Comparison of ENCODE assay signal across 8 cellular contexts in genomic region chr6:32175322-32175710, GRCh38. TPM values are rescaled to one million over a fixed set of nuclear protein-coding genes. Genes with fewer than 3 reads are reported as not detected.
A peak's percentile ranks its signal among the peaks of the same experiment; 100 is the strongest.
DNase-seq lines count a peak whose midpoint lies in the region; ATAC-seq, FAIRE-seq and TF ChIP-seq lines count a peak whose summit lies in the region.

No MANE protein-coding gene starts in this region.

- BruUV-seq in PC-3 (replicated peaks; lab: Mats Ljungman, UMichigan): TSS peak; percentile 21
- no TSS peak for BruUV-seq in endothelial cell of umbilical vein (replicated peaks; lab: Mats Ljungman, UMichigan)

- no peaks in the 10 kb centered on the region for H3K27me3 ChIP-seq in CD4-positive, alpha-beta T cell (ENCODE audit: control insufficient read depth, insufficient read depth, low read length)
- no peaks in the 10 kb centered on the region for H3K27me3 ChIP-seq in PC-3 (ENCODE audit: low read length)
- no peaks in the 10 kb centered on the region for H3K27me3 ChIP-seq in endothelial cell of umbilical vein (ENCODE audit: control insufficient read depth in 2 of 2, insufficient read depth in 2 of 2, low read length in 2 of 2)
- H3K27me3 ChIP-seq in neutrophil: no peaks in the 10 kb centered on the region

- no peaks in the 10 kb centered on the region for H3K9me2 ChIP-seq in PC-3 (replicated peaks; ENCODE audit: low read length)

- intact Hi-C loops in CD4-positive, alpha-beta T cell (cut with DNase I, micrococcal nuclease): loop anchor here (5.0 to 10.0 kb wide), 2 partner anchors 201 to 218 kb away; partner anchors contain the start of genes DXO (in 1 of the 2), NELFE (in 1 of the 2) and SKIC2 (in 1 of the 2)
- intact Hi-C loops in PC-3 (cut with micrococcal nuclease) (loop anchor here (5.0 kb wide), 1 partner anchor 218 kb away; the partner anchor contains the start of genes NELFE and SKIC2), endothelial cell of umbilical vein (cut with micrococcal nuclease) (loop anchor here (5.0 kb wide), 2 partner anchors 218 to 797 kb away; partner anchors contain the start of genes NELFE and SKIC2)

- H3K4me3 ChIP-seq in PC-3 (ENCODE audit: low read length): peak overlapping the region; percentile 94
- H3K4me3 ChIP-seq in endothelial cell of umbilical vein (replicated peaks in 1 of 3; ENCODE audit: insufficient read depth in 1 of 3, low read depth in 1 of 3, low read length in 3 of 3): peak overlapping the region; percentile 52 to 70 (median 62)
- peak overlapping the region; percentile 75 to 92 for H3K4me3 ChIP-seq in neutrophil (ENCODE audit: low read depth in 1 of 2, low read length in 1 of 2)

- H3K79me2 ChIP-seq in PC-3 (ENCODE audit: low read length) (peaks cover 33% of the 10 kb centered on the region), endothelial cell of umbilical vein (ENCODE audit: control insufficient read depth, insufficient read depth, low read length) (peaks cover 21% of the 10 kb centered on the region)

- dilution Hi-C loops in endothelial cell of umbilical vein (cut with MboI; ENCODE audit: extremely low pct_ligation_motif_present, low sequenced_read_pairs): no loop called here

- peak overlapping the region; percentile 90 for H3K9ac ChIP-seq in PC-3 (ENCODE audit: low read length)
- peak overlapping the region; percentile 84 for H3K9ac ChIP-seq in endothelial cell of umbilical vein (replicated peaks; ENCODE audit: extremely low read depth, insufficient read depth, low read length)

- H3K4me3 Mint-ChIP-seq in CD4-positive, alpha-beta T cell: peak overlapping the region; percentile 91

- no peak for TF ChIP-seq CTCF in CD4-positive, alpha-beta T cell (IDR thresholded peaks at IDR 0.05)
- TF ChIP-seq CTCF in PC-3 (conservative IDR thresholded peaks at IDR 0.05; ENCODE audit: low read depth, low read length): no peak
- TF ChIP-seq CTCF in endothelial cell of umbilical vein (IDR thresholded peaks at IDR 0.05; ENCODE audit: extremely low read depth in 1 of 2, insufficient read depth in 1 of 2, low read depth in 1 of 2, low read length in 2 of 2): no peak
- TF ChIP-seq CTCF in neutrophil (IDR thresholded peaks at IDR 0.05): no peak

- H3K9me1 ChIP-seq in endothelial cell of umbilical vein (replicated peaks; ENCODE audit: control insufficient read depth, extremely low read depth, insufficient read depth, low read length): no peaks in the 10 kb centered on the region

- H3K4me1 ChIP-seq in PC-3 (ENCODE audit: insufficient read depth, low read length): peaks cover 33% of the 10 kb centered on the region
- H3K4me1 ChIP-seq in endothelial cell of umbilical vein (ENCODE audit: control insufficient read depth, extremely low read depth, insufficient read depth, low read length): peaks cover 30% of the 10 kb centered on the region
- H3K4me1 ChIP-seq in neutrophil (ENCODE audit: control insufficient read depth in 1 of 2, insufficient read depth in 1 of 2, low read depth in 1 of 2, low read length in 1 of 2): peaks cover 50 to 58% of the 10 kb centered on the region in 2 experiments

- H3K9me3 Mint-ChIP-seq in CD4-positive, alpha-beta T cell: no peaks in the 10 kb centered on the region

- H3K36me3 Mint-ChIP-seq in CD4-positive, alpha-beta T cell (ENCODE audit: low read depth): peaks cover 37% of the 10 kb centered on the region

- TF ChIP-seq POLR2A in endothelial cell of umbilical vein (IDR thresholded peaks at IDR 0.05; ENCODE audit: low read depth, low read length) (no peak), erythroblast (IDR thresholded peaks at IDR 0.05; ENCODE audit: low read length) (no peak)

- CTCF ChIA-PET in CD4-positive, alpha-beta T cell (lab: Charles Lee): no interaction called here
- CTCF ChIA-PET in PC-3 (lab: Charles Lee): no interaction called here
- CTCF ChIA-PET in endothelial cell of umbilical vein (lab: Charles Lee): no interaction called here
- CTCF ChIA-PET in HEK293T (lab: Yijun Ruan, JAX): no interaction called here

- DNase-seq in CD4-positive, alpha-beta T cell: no peak
- DNase-seq in PC-3 (no peak), endothelial cell of umbilical vein (ENCODE audit: low read depth, low spot score) (no peak), HEK293T (ENCODE audit: extremely low spot score) (no peak), erythroblast (lab: John Stamatoyannopoulos, UW) (no peak), EL (no peak)

- H3K27me3 Mint-ChIP-seq in CD4-positive, alpha-beta T cell: no peaks in the 10 kb centered on the region

- FAIRE-seq in endothelial cell of umbilical vein (lab: Jason Lieb, UNC): peak; percentile 12

- H3K27ac ChIP-seq in CD4-positive, alpha-beta T cell (ENCODE audit: low read depth, low read length): peak overlapping the region; percentile 93
- no peak overlapping the region for H3K27ac ChIP-seq in PC-3 (ENCODE audit: low read length)
- H3K27ac ChIP-seq in endothelial cell of umbilical vein (ENCODE audit: insufficient read depth, low read depth, low read length): peak overlapping the region; percentile 47
- peak overlapping the region; percentile 97 for H3K27ac ChIP-seq in neutrophil

- H3K4me2 ChIP-seq in PC-3 (ENCODE audit: low read length) (peak overlapping the region; percentile 93), endothelial cell of umbilical vein (ENCODE audit: insufficient read depth, low read length) (peak overlapping the region; percentile 82)

- H3K36me3 ChIP-seq in PC-3 (ENCODE audit: low read depth, low read length): 0 out of 2 replicates have a peak, but pooled peaks cover under 1% of the 10 kb centered on the region
- H3K36me3 ChIP-seq in endothelial cell of umbilical vein (ENCODE audit: control insufficient read depth in 2 of 2, extremely low read depth in 1 of 2, insufficient read depth in 2 of 2, low read length in 2 of 2): peaks cover 0 to 8% of the 10 kb centered on the region in 2 experiments
- peaks cover 11% of the 10 kb centered on the region for H3K36me3 ChIP-seq in neutrophil

- H3K27ac Mint-ChIP-seq in CD4-positive, alpha-beta T cell: peak overlapping the region; percentile 85

- H3K4me1 Mint-ChIP-seq in CD4-positive, alpha-beta T cell (ENCODE audit: low read depth): peaks cover 77% of the 10 kb centered on the region

- no peak for ATAC-seq in CD4-positive, alpha-beta T cell (ENCODE audit: poor library complexity)
- ATAC-seq in PC-3 (no peak), HG02763 (IDR thresholded peaks at IDR 0.05; ENCODE audit: unreplicated experiment) (no peak)

- H3K9me3 ChIP-seq in CD4-positive, alpha-beta T cell (ENCODE audit: control insufficient read depth, low read length): no peaks in the 10 kb centered on the region
- no peaks in the 10 kb centered on the region for H3K9me3 ChIP-seq in PC-3 (ENCODE audit: low read length)
- H3K9me3 ChIP-seq in endothelial cell of umbilical vein (replicated peaks; ENCODE audit: control insufficient read depth, insufficient read depth, low read length): no peaks in the 10 kb centered on the region
- no peaks in the 10 kb centered on the region for H3K9me3 ChIP-seq in neutrophil

- H3F3A ChIP-seq in PC-3 (ENCODE audit: low read length, unreplicated experiment): no peaks in the 10 kb centered on the region

- H4K20me1 ChIP-seq in PC-3 (ENCODE audit: low read length): no peaks in the 10 kb centered on the region
- H4K20me1 ChIP-seq in endothelial cell of umbilical vein (replicated peaks; ENCODE audit: control insufficient read depth, extremely low read depth, insufficient read depth, low read length): no peaks in the 10 kb centered on the region

- POLR2A ChIA-PET in CD4-positive, alpha-beta T cell (lab: Charles Lee): interaction anchor here (8.1 kb wide), 1 partner anchor 17 kb away, joined by 242 read pairs; the partner anchor contains the start of genes GPSM3 and PBX2
- POLR2A ChIA-PET in PC-3 (lab: Charles Lee; ENCODE audit: unreplicated experiment) (no interaction called here), endothelial cell of umbilical vein (lab: Charles Lee) (no interaction called here), HEK293T (lab: Yijun Ruan, JAX) (no interaction called here)

- H2AFZ ChIP-seq in PC-3 (ENCODE audit: low read length): peak overlapping the region; percentile 95
- no peak overlapping the region for H2AFZ ChIP-seq in endothelial cell of umbilical vein (ENCODE audit: low read depth, low read length)

RNA-seq across cellular contexts. Expression of gene AGPAT1, which starts 0.6 kb away (rescaled TPM):
- total RNA-seq in CD4-positive, alpha-beta T cell: 10 to 100 TPM; 13.2 to 13.3 TPM
- 54.7 and 59.6 TPM in 2 replicates for total RNA-seq in PC-3 (2014; rRNA removed)
- total RNA-seq in endothelial cell of umbilical vein: 38.4 and 45.1 TPM in 2 replicates
- polyA plus RNA-seq in endothelial cell of umbilical vein: 132 and 151 TPM in 2 replicates
- 82.0 and 86.7 TPM in 2 replicates for polyA plus RNA-seq in endothelial cell of umbilical vein (2011; cell fraction: cytosol; rRNA removed)
- polyA plus RNA-seq in endothelial cell of umbilical vein (2011; cell fraction: nucleus; rRNA removed): 47.2 and 48.4 TPM in 2 replicates
- polyA plus RNA-seq in endothelial cell of umbilical vein (2012): 45.3 and 54.1 TPM in 2 replicates
- 103 and 106 TPM in 2 replicates for polyA minus RNA-seq in endothelial cell of umbilical vein
- polyA minus RNA-seq in endothelial cell of umbilical vein (2011; cell fraction: cytosol; rRNA and poly(A)+ RNA removed): 66.5 TPM
- 14.9 and 16.2 TPM in 2 replicates for polyA minus RNA-seq in endothelial cell of umbilical vein (2011; cell fraction: nucleus; rRNA and poly(A)+ RNA removed)

RNA-seq across cellular contexts. Expression of gene RNF5, which starts 2.9 kb away (rescaled TPM):
- total RNA-seq in CD4-positive, alpha-beta T cell: 1 to 10 TPM; 9.6 to 9.9 TPM
- total RNA-seq in PC-3 (2014; rRNA removed) (69.0 and 80.1 TPM in 2 replicates), endothelial cell of umbilical vein (48.0 and 49.2 TPM in 2 replicates)
- polyA plus RNA-seq in endothelial cell of umbilical vein: 96.0 and 100 TPM in 2 replicates
- 68.3 and 70.6 TPM in 2 replicates for polyA plus RNA-seq in endothelial cell of umbilical vein (2011; cell fraction: cytosol; rRNA removed)
- 25.0 and 33.5 TPM in 2 replicates for polyA plus RNA-seq in endothelial cell of umbilical vein (2011; cell fraction: nucleus; rRNA removed)
- 49.3 and 51.6 TPM in 2 replicates for polyA plus RNA-seq in endothelial cell of umbilical vein (2012)
- polyA minus RNA-seq in endothelial cell of umbilical vein: 33.7 and 36.1 TPM in 2 replicates
- 25.4 TPM for polyA minus RNA-seq in endothelial cell of umbilical vein (2011; cell fraction: cytosol; rRNA and poly(A)+ RNA removed)
- 4.4 and 9.6 TPM in 2 replicates for polyA minus RNA-seq in endothelial cell of umbilical vein (2011; cell fraction: nucleus; rRNA and poly(A)+ RNA removed)

RNA-seq across cellular contexts. Expression of gene AGER, which starts 8.7 kb away (rescaled TPM):
- 10 to 100 TPM; 23.5 to 27.0 TPM for total RNA-seq in CD4-positive, alpha-beta T cell
- total RNA-seq in PC-3 (2014; rRNA removed) (2.0 and 5.0 TPM in 2 replicates), endothelial cell of umbilical vein (12.0 and 18.5 TPM in 2 replicates)
- polyA plus RNA-seq in endothelial cell of umbilical vein: 4.6 and 5.1 TPM in 2 replicates
- 1.6 and 2.5 TPM in 2 replicates for polyA plus RNA-seq in endothelial cell of umbilical vein (2011; cell fraction: cytosol; rRNA removed)
- polyA plus RNA-seq in endothelial cell of umbilical vein (2011; cell fraction: nucleus; rRNA removed): 50.2 and 63.4 TPM in 2 replicates
- 5.0 and 5.9 TPM in 2 replicates for polyA plus RNA-seq in endothelial cell of umbilical vein (2012)
- 1.2 and 2.0 TPM in 2 replicates for polyA minus RNA-seq in endothelial cell of umbilical vein
- 0.72 TPM for polyA minus RNA-seq in endothelial cell of umbilical vein (2011; cell fraction: cytosol; rRNA and poly(A)+ RNA removed)
- polyA minus RNA-seq in endothelial cell of umbilical vein (2011; cell fraction: nucleus; rRNA and poly(A)+ RNA removed): 7.6 and 8.2 TPM in 2 replicates

RNA-seq across cellular contexts. Expression of gene EGFL8, which starts 10.9 kb away (rescaled TPM):
- total RNA-seq in CD4-positive, alpha-beta T cell: 10 to 100 TPM; 13.1 to 13.8 TPM
- total RNA-seq in PC-3 (2014; rRNA removed): 7.9 and 14.9 TPM in 2 replicates
- total RNA-seq in endothelial cell of umbilical vein: 12.6 and 13.6 TPM in 2 replicates
- 9.0 and 9.8 TPM in 2 replicates for polyA plus RNA-seq in endothelial cell of umbilical vein
- 1.9 and 2.7 TPM in 2 replicates for polyA plus RNA-seq in endothelial cell of umbilical vein (2011; cell fraction: cytosol; rRNA removed)
- 43.1 and 59.9 TPM in 2 replicates for polyA plus RNA-seq in endothelial cell of umbilical vein (2011; cell fraction: nucleus; rRNA removed)
- 5.2 and 6.2 TPM in 2 replicates for polyA plus RNA-seq in endothelial cell of umbilical vein (2012)
- polyA minus RNA-seq in endothelial cell of umbilical vein: 0.96 and 3.0 TPM in 2 replicates
- polyA minus RNA-seq in endothelial cell of umbilical vein (2011; cell fraction: cytosol; rRNA and poly(A)+ RNA removed): 1.7 TPM
- polyA minus RNA-seq in endothelial cell of umbilical vein (2011; cell fraction: nucleus; rRNA and poly(A)+ RNA removed): 3.9 and 4.4 TPM in 2 replicates

RNA-seq across cellular contexts. Expression of gene PBX2, which starts 14.7 kb away (rescaled TPM):
- total RNA-seq in CD4-positive, alpha-beta T cell: 10 to 100 TPM; 62.0 to 65.6 TPM
- total RNA-seq in PC-3 (2014; rRNA removed) (25.3 and 33.3 TPM in 2 replicates), endothelial cell of umbilical vein (95.9 and 100 TPM in 2 replicates)
- 75.5 and 82.3 TPM in 2 replicates for polyA plus RNA-seq in endothelial cell of umbilical vein
- 58.2 and 74.0 TPM in 2 replicates for polyA plus RNA-seq in endothelial cell of umbilical vein (2011; cell fraction: cytosol; rRNA removed)
- 292 and 336 TPM in 2 replicates for polyA plus RNA-seq in endothelial cell of umbilical vein (2011; cell fraction: nucleus; rRNA removed)
- 46.3 and 49.9 TPM in 2 replicates for polyA plus RNA-seq in endothelial cell of umbilical vein (2012)
- polyA minus RNA-seq in endothelial cell of umbilical vein: 80.9 and 94.8 TPM in 2 replicates
- 15.5 TPM for polyA minus RNA-seq in endothelial cell of umbilical vein (2011; cell fraction: cytosol; rRNA and poly(A)+ RNA removed)
- polyA minus RNA-seq in endothelial cell of umbilical vein (2011; cell fraction: nucleus; rRNA and poly(A)+ RNA removed): 75.3 and 93.4 TPM in 2 replicates
